In the genomic region with DNA sequence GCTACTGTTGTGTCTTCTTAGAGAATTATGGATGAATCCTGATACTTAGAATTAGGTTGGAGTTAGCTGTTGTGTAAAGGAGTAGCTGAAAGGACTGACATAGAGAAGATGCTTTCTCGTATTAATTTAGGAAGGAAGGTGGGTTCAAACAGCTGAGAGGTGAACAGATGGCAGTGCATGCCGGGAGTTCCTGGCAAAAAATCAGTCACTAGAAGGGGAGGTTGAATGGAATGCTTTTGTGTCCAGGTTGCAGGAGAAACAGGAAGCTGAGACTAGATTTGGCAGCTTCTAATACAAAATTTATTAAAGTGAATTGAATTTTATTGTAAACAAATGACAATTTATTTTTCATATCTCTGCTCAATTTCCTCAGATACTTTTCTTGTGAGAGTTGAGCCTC, we compare ENCODE assay signal across 1 cellular context.
TF ChIP-seq lines count a peak whose summit lies in the region.

No MANE protein-coding gene starts in this region.

TF ChIP-seq in IMR-90, 13 proteins besides CTCF, POLR2A, EP300 and RAD21:
- TF ChIP-seq NFE2L2 (IDR thresholded peaks at IDR 0.05; ENCODE audit: low read depth, low read length) (no peak), USF2 (IDR thresholded peaks at IDR 0.05; ENCODE audit: low read depth, low read length) (no peak), SMC3 (IDR thresholded peaks at IDR 0.05; ENCODE audit: low read depth, low read length) (no peak), MAFK (IDR thresholded peaks at IDR 0.05; ENCODE audit: low read depth, low read length) (no peak), MXI1 (IDR thresholded peaks at IDR 0.05; ENCODE audit: borderline replicate concordance, low read depth, low read length) (no peak)
